In the genomic region with DNA sequence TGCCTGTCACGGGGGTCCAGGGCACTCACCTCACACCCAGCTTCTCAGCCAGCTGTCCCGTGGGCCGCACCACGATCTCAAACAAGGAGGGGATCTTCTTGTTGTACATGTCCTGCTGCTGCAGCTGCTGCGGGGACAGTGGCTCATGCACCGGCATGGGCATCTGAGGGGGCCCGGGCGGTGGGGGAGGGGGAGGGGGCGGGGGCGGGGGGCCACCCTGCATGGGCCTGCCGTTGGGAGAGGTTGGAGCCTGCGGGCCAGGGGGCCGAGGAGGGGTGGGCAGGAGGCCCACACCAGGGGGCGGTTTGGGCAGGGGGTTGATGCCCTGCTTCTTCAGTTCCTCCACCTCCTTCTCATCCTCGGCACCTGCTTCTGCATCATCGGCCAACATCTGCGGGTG, we compare ENCODE assay signal across 34 cellular contexts.
"Had no signal": no experiment of that assay in that cellular context is flagged by ENCODE, and none has a peak within 500 bp of the region (broad histone marks: within the 10 kb centered on the region; RNA-seq: fewer than 3 reads in every experiment).

No MANE protein-coding gene starts in this region.

- H3K4me3 ChIP-seq: MG63 had no signal

- H3K9ac ChIP-seq: KMS-11 had no signal

- H3K9me3 ChIP-seq: MG63 had no signal

- DNase-seq: Karpas-422, Kasumi-1, MG63, MM.1S, MV-4-11, NCI-H1048, NCI-H1092, NCI-H1092 treated with DMSO at 0.1 percent for 48 hours, NCI-H1105, NCI-H1105 treated with DMSO at 0.1 percent for 48 hours, NCI-H1417, NCI-H1417 treated with DMSO at 0.1 percent for 48 hours, NCI-H1436, NCI-H1436 treated with DMSO at 0.1 percent for 48 hours, NCI-H146, NCI-H1694, NCI-H1694 treated with DMSO at 0.1 percent for 48 hours, NCI-H187, NCI-H187 treated with DMSO at 0.1 percent for 48 hours, NCI-H1930, NCI-H2029, NCI-H2029 treated with DMSO at 0.1 percent for 48 hours, NCI-H2081, NCI-H2081 treated with DMSO at 0.1 percent for 48 hours, NCI-H2107, NCI-H2171, NCI-H2171 treated with DMSO at 0.1 percent for 48 hours, NCI-H2227 treated with DMSO at 0.1 percent for 48 hours, NCI-H226, NCI-H345, NCI-H446, NCI-H446 treated with DMSO at 0.1 percent for 48 hours, NCI-H510A had no signal

- H3K27me3 ChIP-seq: MG63 had no signal

- H3K27ac ChIP-seq: KMS-11 had no signal
